In genomic region chr10:74544106-74544505, GRCh38 we compare ENCODE assay signal across 1 cellular context.
TF ChIP-seq lines count a peak whose summit lies in the region.

No MANE protein-coding gene starts in this region.

TF ChIP-seq in GM23338, 12 proteins besides CTCF, POLR2A, EP300 and RAD21 (continued from another document):
- TF ChIP-seq ZNF462 (CRISPR knock-in tag; IDR thresholded peaks at IDR 0.05) (no peak), EZH2phosphoT487 (IDR thresholded peaks at IDR 0.05; ENCODE audit: unreplicated experiment) (no peak), CREB1 (CRISPR knock-in tag; IDR thresholded peaks at IDR 0.05; ENCODE audit: low read depth) (no peak)
